In genomic region chr2:2810504-2810903, GRCh38 we compare ENCODE assay signal across 27 cellular contexts.
"Had no signal": no experiment of that assay in that cellular context is flagged by ENCODE, and none has a peak within 500 bp of the region (broad histone marks: within the 10 kb centered on the region; RNA-seq: fewer than 3 reads in every experiment).

No MANE protein-coding gene starts in this region.

- H3K36me3 Mint-ChIP-seq: neural progenitor cell had no signal

- H3K4me1 ChIP-seq: left ventricle myocardium inferior, neural progenitor cell, prostate gland, suprapubic skin, transverse colon, uterus had no signal

- H3K36me3 ChIP-seq: cardiac muscle cell, left ventricle myocardium inferior, neural progenitor cell, prostate gland, suprapubic skin, transverse colon, uterus had no signal

- H3K27ac Mint-ChIP-seq: activated CD4-positive, alpha-beta T cell treated with anti-CD3 and anti-CD28 coated beads, Interleukin-2, amount 10 ng/mL, durations not matched to agents 7 days and 5 days; activated CD8-positive, alpha-beta T cell treated with anti-CD3 and anti-CD28 coated beads, Interleukin-2, amount 10 ng/mL, durations not matched to agents 7 days and 5 days; activated naive CD8-positive, alpha-beta T cell; activated T-helper 1 cell treated with anti-CD3 and anti-CD28 coated beads, Interleukin-12 subunit alpha, Interleukin-12 subunit beta, Interleukin-2, Interleukin-4 antibody, amounts not matched to agents 30 ng/mL and 10 ng/mL and 1 ng/mL, durations not matched to agents 14 hours and 24 hours and 36 hours; effector memory CD8-positive, alpha-beta T cell; naive B cell; neural progenitor cell; stimulated activated naive CD8-positive, alpha-beta T cell treated with anti-CD3 and anti-CD28 coated beads, Interleukin-15, Interleukin-2, amounts not matched to agents 100 ng/mL and 50 ng/mL, for 24 hours had no signal

- ATAC-seq: activated CD4-positive, CD25-positive, alpha-beta regulatory T cell treated with anti-CD3 and anti-CD28 coated beads, Interleukin-2, amount 50 U/mL, for 24 hours; activated CD8-positive, alpha-beta T cell treated with anti-CD3 and anti-CD28 coated beads, Interleukin-2, amount 10 ng/mL, durations not matched to agents 7 days and 5 days; effector memory CD8-positive, alpha-beta T cell; mucosa of descending colon; right cardiac atrium had no signal

- H3K27me3 ChIP-seq: cardiac muscle cell, neural progenitor cell, suprapubic skin, transverse colon, uterus had no signal

- H3K27ac ChIP-seq: cardiac muscle cell, epithelial cell of prostate, left ventricle myocardium inferior, neural progenitor cell, prostate gland, skin epidermis, suprapubic skin, transverse colon, uterus had no signal

- H3K4me3 Mint-ChIP-seq: activated CD4-positive, alpha-beta T cell treated with anti-CD3 and anti-CD28 coated beads, Interleukin-2, amount 10 ng/mL, durations not matched to agents 7 days and 5 days; activated CD8-positive, alpha-beta T cell treated with anti-CD3 and anti-CD28 coated beads, Interleukin-2, amount 10 ng/mL, durations not matched to agents 7 days and 5 days; activated naive CD8-positive, alpha-beta T cell; activated T-helper 1 cell treated with anti-CD3 and anti-CD28 coated beads, Interleukin-12 subunit alpha, Interleukin-12 subunit beta, Interleukin-2, Interleukin-4 antibody, amounts not matched to agents 30 ng/mL and 10 ng/mL and 1 ng/mL, durations not matched to agents 14 hours and 24 hours and 36 hours; effector memory CD8-positive, alpha-beta T cell; neural progenitor cell; stimulated activated naive CD8-positive, alpha-beta T cell treated with anti-CD3 and anti-CD28 coated beads, Interleukin-15, Interleukin-2, amounts not matched to agents 100 ng/mL and 50 ng/mL, for 24 hours had no signal

- H3K4me2 ChIP-seq: neural progenitor cell had no signal

- H3K9me3 ChIP-seq: prostate gland had no signal

- H3K4me1 Mint-ChIP-seq: activated CD4-positive, alpha-beta T cell treated with anti-CD3 and anti-CD28 coated beads, Interleukin-2, amount 10 ng/mL, durations not matched to agents 7 days and 5 days; naive B cell; neural progenitor cell had no signal

- DNase-seq: activated CD4-positive, alpha-beta T cell treated with anti-CD3 and anti-CD28 coated beads, Interleukin-2, amount 10 ng/mL, durations not matched to agents 7 days and 5 days; activated CD8-positive, alpha-beta T cell treated with anti-CD3 and anti-CD28 coated beads, Interleukin-2, amount 10 ng/mL, durations not matched to agents 7 days and 5 days; activated gamma-delta T cell treated with Interleukin-2 at 50 U/mL for 16 hours; dermis blood vessel endothelial cell; effector memory CD8-positive, alpha-beta T cell; foreskin fibroblast; glutamatergic neuron; hippocampal formation; kidney glomerular epithelial cell; left ventricle myocardium inferior; mucosa of descending colon; naive B cell; right cardiac atrium; T-helper 1 cell; T-helper 9 cell; transverse colon; uterus had no signal

- H3K27me3 Mint-ChIP-seq: activated CD4-positive, alpha-beta T cell treated with anti-CD3 and anti-CD28 coated beads, Interleukin-2, amount 10 ng/mL, durations not matched to agents 7 days and 5 days; activated naive CD8-positive, alpha-beta T cell; stimulated activated naive CD8-positive, alpha-beta T cell treated with anti-CD3 and anti-CD28 coated beads, Interleukin-15, Interleukin-2, amounts not matched to agents 100 ng/mL and 50 ng/mL, for 24 hours had no signal

- H3K9ac ChIP-seq: neural progenitor cell had no signal

- H3K4me3 ChIP-seq: cardiac muscle cell, left ventricle myocardium inferior, mucosa of descending colon, neural progenitor cell, prostate gland, skin epidermis, suprapubic skin, transverse colon, uterus had no signal

- H2AFZ ChIP-seq: neural progenitor cell had no signal
